In genomic region chr22:27405672-27406388, GRCh38 we compare ENCODE assay signal across 9 cellular contexts.
DNase-seq lines count a peak whose midpoint lies in the region; ATAC-seq and TF ChIP-seq lines count a peak whose summit lies in the region.
"Had no signal": no experiment of that assay in that cellular context is flagged by ENCODE, and none has a peak within 500 bp of the region (broad histone marks: within the 10 kb centered on the region; RNA-seq: fewer than 3 reads in every experiment).

No MANE protein-coding gene starts in this region.

- H3K4me1 ChIP-seq in esophagus squamous epithelium (no peaks in the 10 kb centered on the region), osteoblast (ENCODE audit: insufficient read depth, low read length) (no peaks in the 10 kb centered on the region)

- H3K36me3 ChIP-seq in esophagus squamous epithelium (no peaks in the 10 kb centered on the region), osteoblast (ENCODE audit: insufficient read depth, low read length) (no peaks in the 10 kb centered on the region)

- H3K9me3 Mint-ChIP-seq in CD14-positive monocyte: peaks cover 0 to 4% (median 0%) of the 10 kb centered on the region in 7 donors

- peak; percentile 96 for ATAC-seq in SK-N-SH treated with all-trans-retinoic acid at 6 μM for 48 hours
- no peak for ATAC-seq in HG02610 (IDR thresholded peaks at IDR 0.05; ENCODE audit: unreplicated experiment)
- ATAC-seq in HG03457 (IDR thresholded peaks at IDR 0.05; ENCODE audit: unreplicated experiment): no peak

- H3K4me3 ChIP-seq in esophagus squamous epithelium: no peak overlapping the region
- H3K4me3 ChIP-seq in osteoblast (ENCODE audit: insufficient read depth, low read length): no peak overlapping the region

- H4K20me1 ChIP-seq in osteoblast (ENCODE audit: insufficient read depth, low read length): no peaks in the 10 kb centered on the region

- H3K27me3 ChIP-seq in esophagus squamous epithelium: peaks cover 0 to 14% (median 0%) of the 10 kb centered on the region in 4 donors
- H3K27me3 ChIP-seq in osteoblast (ENCODE audit: insufficient read depth, low read length): peaks cover 12% of the 10 kb centered on the region

- H3K4me2 ChIP-seq in osteoblast (ENCODE audit: insufficient read depth, low read length): no peak overlapping the region

- intact Hi-C loops in CD14-positive monocyte (cut with micrococcal nuclease) (loop anchor here (5.0 to 10.0 kb wide), 2 partner anchors 396 to 399 kb away; partner anchors contain the start of gene MN1 (in 2 of the 2)), esophagus squamous epithelium (cut with DNase I) (loop anchor here (10.0 kb wide), 2 partner anchors 399 to 589 kb away; partner anchors contain the start of gene MN1)

- H3K36me3 Mint-ChIP-seq in CD14-positive monocyte: no peaks in the 10 kb centered on the region

- peak; percentile 63 for TF ChIP-seq CTCF in CD14-positive monocyte (IDR thresholded peaks at IDR 0.05)
- peak in 5 of 6 experiments; percentile 54 to 81 (median 64) for TF ChIP-seq CTCF in esophagus squamous epithelium (IDR thresholded peaks at IDR 0.05)
- TF ChIP-seq CTCF in osteoblast (IDR thresholded peaks at IDR 0.05; ENCODE audit: extremely low read depth, low read depth, low read length): peak; percentile 79

- no peak overlapping the region for H3K4me3 Mint-ChIP-seq in CD14-positive monocyte
- H3K4me3 Mint-ChIP-seq: IgD-negative memory B cell had no signal

- peaks cover 0 to 6% (median 0%) of the 10 kb centered on the region in 3 donors for H3K9me3 ChIP-seq in esophagus squamous epithelium
- no peaks in the 10 kb centered on the region for H3K9me3 ChIP-seq in osteoblast (ENCODE audit: low read depth, low read length)

- H3K27ac ChIP-seq in esophagus squamous epithelium: no peak overlapping the region
- no peak overlapping the region for H3K27ac ChIP-seq in osteoblast (ENCODE audit: low read depth, low read length)

- no peak overlapping the region for H2AFZ ChIP-seq in osteoblast (ENCODE audit: low read length)

- H3K4me1 Mint-ChIP-seq in CD14-positive monocyte: no peaks in the 10 kb centered on the region
- H3K4me1 Mint-ChIP-seq: IgD-negative memory B cell had no signal

- H3K79me2 ChIP-seq in osteoblast (ENCODE audit: insufficient read depth, low read length): no peaks in the 10 kb centered on the region

- peaks cover 3 to 11% (median 6%) of the 10 kb centered on the region in 3 donors for H3K27me3 Mint-ChIP-seq in CD14-positive monocyte (ENCODE audit: low read depth in 3 of 3)

- TF ChIP-seq POLR2A in esophagus squamous epithelium (IDR thresholded peaks at IDR 0.05): no peak

- peak overlapping the region in 1 of 7 donors; percentile 31 for H3K27ac Mint-ChIP-seq in CD14-positive monocyte
- H3K27ac Mint-ChIP-seq: IgD-negative memory B cell had no signal

- WGBS in esophagus squamous epithelium, 2 donors: 66 to 73% methylated on average over 6 of the region's 10 CpGs

- no peak for DNase-seq in CD14-positive monocyte (ENCODE audit: low spot score)
- DNase-seq in H4 (ENCODE audit: low spot score): peak; percentile 27
- DNase-seq in esophagus squamous epithelium (lab: John Stamatoyannopoulos, UW): no peak
- DNase-seq in osteoblast (ENCODE audit: insufficient read length, low spot score, missing footprints): peak; percentile 93
- no peak for DNase-seq in NCI-H2081 treated with DMSO at 0.1 percent for 48 hours (lab: John Stamatoyannopoulos, UW)

TF ChIP-seq in SK-N-SH treated with all-trans-retinoic acid at 6 μM for 48 hours, 23 proteins besides CTCF, POLR2A, EP300 and RAD21:
- no peak for TF ChIP-seq ZFP30 (CRISPR knock-in tag; IDR thresholded peaks at IDR 0.05)
- 0 out of 2 replicates have a peak, but pooled peaks have one; percentile 50 for TF ChIP-seq ZNF70 (CRISPR knock-in tag; IDR thresholded peaks at IDR 0.05)
- no peak for TF ChIP-seq SNAI2 (CRISPR knock-in tag; IDR thresholded peaks at IDR 0.05)
TF ChIP-seq in SK-N-SH treated with all-trans-retinoic acid at 6 μM for 48 hours: peak in this region for 1.

Comparison
In these comparisons a context has a peak if more than half of its experiments do, and no peak if none do; other contexts are left out.
1. DNase-seq: peak in H4 (single experiment) and osteoblast (single experiment); none in CD14-positive monocyte (single experiment), esophagus squamous epithelium (single experiment) and NCI-H2081 treated with DMSO at 0.1 percent for 48 hours (single experiment).
2. Peak in every context shown above with its lines, with median percentiles within 50 percentile points of each other: CTCF ChIP-seq.